Comparison of ENCODE assay signal across 1 cellular context in genomic region chr14:21205678-21206581, GRCh38.
A peak's percentile ranks its signal among the peaks of the same experiment; 100 is the strongest.
TF ChIP-seq lines count a peak whose summit lies in the region.

No MANE protein-coding gene starts in this region.

TF ChIP-seq in HepG2, 621 proteins besides CTCF, POLR2A, EP300 and RAD21 (continued from another document and continues in another):
- TF ChIP-seq, protein P1, sequence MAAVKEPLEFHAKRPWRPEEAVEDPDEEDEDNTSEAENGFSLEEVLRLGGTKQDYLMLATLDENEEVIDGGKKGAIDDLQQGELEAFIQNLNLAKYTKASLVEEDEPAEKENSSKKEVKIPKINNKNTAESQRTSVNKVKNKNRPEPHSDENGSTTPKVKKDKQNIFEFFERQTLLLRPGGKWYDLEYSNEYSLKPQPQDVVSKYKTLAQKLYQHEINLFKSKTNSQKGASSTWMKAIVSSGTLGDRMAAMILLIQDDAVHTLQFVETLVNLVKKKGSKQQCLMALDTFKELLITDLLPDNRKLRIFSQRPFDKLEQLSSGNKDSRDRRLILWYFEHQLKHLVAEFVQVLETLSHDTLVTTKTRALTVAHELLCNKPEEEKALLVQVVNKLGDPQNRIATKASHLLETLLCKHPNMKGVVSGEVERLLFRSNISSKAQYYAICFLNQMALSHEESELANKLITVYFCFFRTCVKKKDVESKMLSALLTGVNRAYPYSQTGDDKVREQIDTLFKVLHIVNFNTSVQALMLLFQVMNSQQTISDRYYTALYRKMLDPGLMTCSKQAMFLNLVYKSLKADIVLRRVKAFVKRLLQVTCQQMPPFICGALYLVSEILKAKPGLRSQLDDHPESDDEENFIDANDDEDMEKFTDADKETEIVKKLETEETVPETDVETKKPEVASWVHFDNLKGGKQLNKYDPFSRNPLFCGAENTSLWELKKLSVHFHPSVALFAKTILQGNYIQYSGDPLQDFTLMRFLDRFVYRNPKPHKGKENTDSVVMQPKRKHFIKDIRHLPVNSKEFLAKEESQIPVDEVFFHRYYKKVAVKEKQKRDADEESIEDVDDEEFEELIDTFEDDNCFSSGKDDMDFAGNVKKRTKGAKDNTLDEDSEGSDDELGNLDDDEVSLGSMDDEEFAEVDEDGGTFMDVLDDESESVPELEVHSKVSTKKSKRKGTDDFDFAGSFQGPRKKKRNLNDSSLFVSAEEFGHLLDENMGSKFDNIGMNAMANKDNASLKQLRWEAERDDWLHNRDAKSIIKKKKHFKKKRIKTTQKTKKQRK (IDR thresholded peaks at IDR 0.05; ENCODE audit: low read length): no peak
- TF ChIP-seq TP53 (CRISPR knock-in tag; conservative IDR thresholded peaks at IDR 0.05): no peak
- TF ChIP-seq ZNF207 (IDR thresholded peaks at IDR 0.05; ENCODE audit: borderline replicate concordance): no peak
- TF ChIP-seq NFIC (IDR thresholded peaks at IDR 0.05; ENCODE audit: low read length): no peak
- 0 out of 2 replicates have a peak, but pooled peaks have one; percentile 8 for TF ChIP-seq NFYC (CRISPR knock-in tag; IDR thresholded peaks at IDR 0.05)
- no peak for TF ChIP-seq EZH2 (conservative IDR thresholded peaks at IDR 0.05; ENCODE audit: low read depth, low read length)
- no peak for TF ChIP-seq ELK4 (CRISPR knock-in tag; IDR thresholded peaks at IDR 0.05; ENCODE audit: borderline replicate concordance)
- TF ChIP-seq ZNF160 (CRISPR knock-in tag; IDR thresholded peaks at IDR 0.05): no peak
- TF ChIP-seq, protein P2, sequence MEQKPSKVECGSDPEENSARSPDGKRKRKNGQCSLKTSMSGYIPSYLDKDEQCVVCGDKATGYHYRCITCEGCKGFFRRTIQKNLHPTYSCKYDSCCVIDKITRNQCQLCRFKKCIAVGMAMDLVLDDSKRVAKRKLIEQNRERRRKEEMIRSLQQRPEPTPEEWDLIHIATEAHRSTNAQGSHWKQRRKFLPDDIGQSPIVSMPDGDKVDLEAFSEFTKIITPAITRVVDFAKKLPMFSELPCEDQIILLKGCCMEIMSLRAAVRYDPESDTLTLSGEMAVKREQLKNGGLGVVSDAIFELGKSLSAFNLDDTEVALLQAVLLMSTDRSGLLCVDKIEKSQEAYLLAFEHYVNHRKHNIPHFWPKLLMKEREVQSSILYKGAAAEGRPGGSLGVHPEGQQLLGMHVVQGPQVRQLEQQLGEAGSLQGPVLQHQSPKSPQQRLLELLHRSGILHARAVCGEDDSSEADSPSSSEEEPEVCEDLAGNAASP (CRISPR knock-in tag; IDR thresholded peaks at IDR 0.05; ENCODE audit: borderline replicate concordance): no peak
- no peak for TF ChIP-seq ZNF318 (CRISPR knock-in tag; IDR thresholded peaks at IDR 0.05)
- no peak for TF ChIP-seq RARA (CRISPR knock-in tag; IDR thresholded peaks at IDR 0.05)
- peak; percentile 38 for TF ChIP-seq ASH2L (IDR thresholded peaks at IDR 0.05; ENCODE audit: insufficient read length, low read depth, low read length)
- TF ChIP-seq JUN (CRISPR knock-in tag; IDR thresholded peaks at IDR 0.05): no peak
- no peak for TF ChIP-seq ETV6 (CRISPR knock-in tag; conservative IDR thresholded peaks at IDR 0.05)
- TF ChIP-seq, protein P3, sequence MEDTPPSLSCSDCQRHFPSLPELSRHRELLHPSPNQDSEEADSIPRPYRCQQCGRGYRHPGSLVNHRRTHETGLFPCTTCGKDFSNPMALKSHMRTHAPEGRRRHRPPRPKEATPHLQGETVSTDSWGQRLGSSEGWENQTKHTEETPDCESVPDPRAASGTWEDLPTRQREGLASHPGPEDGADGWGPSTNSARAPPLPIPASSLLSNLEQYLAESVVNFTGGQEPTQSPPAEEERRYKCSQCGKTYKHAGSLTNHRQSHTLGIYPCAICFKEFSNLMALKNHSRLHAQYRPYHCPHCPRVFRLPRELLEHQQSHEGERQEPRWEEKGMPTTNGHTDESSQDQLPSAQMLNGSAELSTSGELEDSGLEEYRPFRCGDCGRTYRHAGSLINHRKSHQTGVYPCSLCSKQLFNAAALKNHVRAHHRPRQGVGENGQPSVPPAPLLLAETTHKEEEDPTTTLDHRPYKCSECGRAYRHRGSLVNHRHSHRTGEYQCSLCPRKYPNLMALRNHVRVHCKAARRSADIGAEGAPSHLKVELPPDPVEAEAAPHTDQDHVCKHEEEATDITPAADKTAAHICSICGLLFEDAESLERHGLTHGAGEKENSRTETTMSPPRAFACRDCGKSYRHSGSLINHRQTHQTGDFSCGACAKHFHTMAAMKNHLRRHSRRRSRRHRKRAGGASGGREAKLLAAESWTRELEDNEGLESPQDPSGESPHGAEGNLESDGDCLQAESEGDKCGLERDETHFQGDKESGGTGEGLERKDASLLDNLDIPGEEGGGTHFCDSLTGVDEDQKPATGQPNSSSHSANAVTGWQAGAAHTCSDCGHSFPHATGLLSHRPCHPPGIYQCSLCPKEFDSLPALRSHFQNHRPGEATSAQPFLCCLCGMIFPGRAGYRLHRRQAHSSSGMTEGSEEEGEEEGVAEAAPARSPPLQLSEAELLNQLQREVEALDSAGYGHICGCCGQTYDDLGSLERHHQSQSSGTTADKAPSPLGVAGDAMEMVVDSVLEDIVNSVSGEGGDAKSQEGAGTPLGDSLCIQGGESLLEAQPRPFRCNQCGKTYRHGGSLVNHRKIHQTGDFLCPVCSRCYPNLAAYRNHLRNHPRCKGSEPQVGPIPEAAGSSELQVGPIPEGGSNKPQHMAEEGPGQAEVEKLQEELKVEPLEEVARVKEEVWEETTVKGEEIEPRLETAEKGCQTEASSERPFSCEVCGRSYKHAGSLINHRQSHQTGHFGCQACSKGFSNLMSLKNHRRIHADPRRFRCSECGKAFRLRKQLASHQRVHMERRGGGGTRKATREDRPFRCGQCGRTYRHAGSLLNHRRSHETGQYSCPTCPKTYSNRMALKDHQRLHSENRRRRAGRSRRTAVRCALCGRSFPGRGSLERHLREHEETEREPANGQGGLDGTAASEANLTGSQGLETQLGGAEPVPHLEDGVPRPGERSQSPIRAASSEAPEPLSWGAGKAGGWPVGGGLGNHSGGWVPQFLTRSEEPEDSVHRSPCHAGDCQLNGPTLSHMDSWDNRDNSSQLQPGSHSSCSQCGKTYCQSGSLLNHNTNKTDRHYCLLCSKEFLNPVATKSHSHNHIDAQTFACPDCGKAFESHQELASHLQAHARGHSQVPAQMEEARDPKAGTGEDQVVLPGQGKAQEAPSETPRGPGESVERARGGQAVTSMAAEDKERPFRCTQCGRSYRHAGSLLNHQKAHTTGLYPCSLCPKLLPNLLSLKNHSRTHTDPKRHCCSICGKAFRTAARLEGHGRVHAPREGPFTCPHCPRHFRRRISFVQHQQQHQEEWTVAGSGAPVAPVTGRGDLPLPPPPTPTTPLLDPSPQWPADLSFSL (CRISPR knock-in tag; IDR thresholded peaks at IDR 0.05): no peak
- peak; percentile 59 for TF ChIP-seq POLR2G (IDR thresholded peaks at IDR 0.05; ENCODE audit: low read depth, low read length)
- TF ChIP-seq NAIF1 (CRISPR knock-in tag; IDR thresholded peaks at IDR 0.05; ENCODE audit: borderline replicate concordance): no peak
- TF ChIP-seq CCDC6 (CRISPR knock-in tag; IDR thresholded peaks at IDR 0.05): peak; percentile 51; the same call in 1 of the 2 replicates
- no peak for TF ChIP-seq SATB2 (CRISPR knock-in tag; IDR thresholded peaks at IDR 0.05)
- no peak for TF ChIP-seq KDM5A (IDR thresholded peaks at IDR 0.05; ENCODE audit: borderline replicate concordance, low read length)
- 0 out of 2 replicates have a peak, but pooled peaks have one; percentile 17 for TF ChIP-seq MIXL1 (CRISPR knock-in tag; IDR thresholded peaks at IDR 0.05)
- no peak for TF ChIP-seq HMG20A (CRISPR knock-in tag; IDR thresholded peaks at IDR 0.05; ENCODE audit: borderline replicate concordance)
- TF ChIP-seq, protein P4, sequence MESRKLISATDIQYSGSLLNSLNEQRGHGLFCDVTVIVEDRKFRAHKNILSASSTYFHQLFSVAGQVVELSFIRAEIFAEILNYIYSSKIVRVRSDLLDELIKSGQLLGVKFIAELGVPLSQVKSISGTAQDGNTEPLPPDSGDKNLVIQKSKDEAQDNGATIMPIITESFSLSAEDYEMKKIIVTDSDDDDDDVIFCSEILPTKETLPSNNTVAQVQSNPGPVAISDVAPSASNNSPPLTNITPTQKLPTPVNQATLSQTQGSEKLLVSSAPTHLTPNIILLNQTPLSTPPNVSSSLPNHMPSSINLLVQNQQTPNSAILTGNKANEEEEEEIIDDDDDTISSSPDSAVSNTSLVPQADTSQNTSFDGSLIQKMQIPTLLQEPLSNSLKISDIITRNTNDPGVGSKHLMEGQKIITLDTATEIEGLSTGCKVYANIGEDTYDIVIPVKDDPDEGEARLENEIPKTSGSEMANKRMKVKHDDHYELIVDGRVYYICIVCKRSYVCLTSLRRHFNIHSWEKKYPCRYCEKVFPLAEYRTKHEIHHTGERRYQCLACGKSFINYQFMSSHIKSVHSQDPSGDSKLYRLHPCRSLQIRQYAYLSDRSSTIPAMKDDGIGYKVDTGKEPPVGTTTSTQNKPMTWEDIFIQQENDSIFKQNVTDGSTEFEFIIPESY (CRISPR knock-in tag; IDR thresholded peaks at IDR 0.05): no peak
- no peak for TF ChIP-seq AGO1 (IDR thresholded peaks at IDR 0.05; ENCODE audit: low read depth, low read length, poor library complexity, severe bottlenecking)
- no peak for TF ChIP-seq FOXM1 (CRISPR knock-in tag; IDR thresholded peaks at IDR 0.05)
- no peak for TF ChIP-seq ZNF501 (CRISPR knock-in tag; IDR thresholded peaks at IDR 0.05)
- TF ChIP-seq RBM22 (optimal IDR thresholded peaks at IDR 0.05; ENCODE audit: low read length): peak; percentile 99
- no peak for TF ChIP-seq ZBTB7A (CRISPR knock-in tag; IDR thresholded peaks at IDR 0.05)
- no peak for TF ChIP-seq ZNF615 (CRISPR knock-in tag; IDR thresholded peaks at IDR 0.05; ENCODE audit: borderline replicate concordance)
- TF ChIP-seq, protein P5, sequence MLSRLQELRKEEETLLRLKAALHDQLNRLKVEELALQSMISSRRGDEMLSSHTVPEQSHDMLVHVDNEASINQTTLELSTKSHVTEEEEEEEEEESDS (CRISPR knock-in tag; IDR thresholded peaks at IDR 0.05; ENCODE audit: borderline replicate concordance): 0 out of 2 replicates have a peak, but pooled peaks have one; percentile 29
- 0 out of 2 replicates have a peak, but pooled peaks have one; percentile 52 for TF ChIP-seq ZNF354B (CRISPR knock-in tag; IDR thresholded peaks at IDR 0.05)
- no peak for TF ChIP-seq ZNF670 (CRISPR knock-in tag; IDR thresholded peaks at IDR 0.05; ENCODE audit: borderline replicate concordance)
